ENCODE assay signal across 5 cellular contexts in genomic region chr16:57485091-57485915, GRCh38. TPM values are rescaled to one million over a fixed set of nuclear protein-coding genes. Genes with fewer than 3 reads are reported as not detected.
DNase-seq lines count a peak whose midpoint lies in the region; ATAC-seq and TF ChIP-seq lines count a peak whose summit lies in the region.

No MANE protein-coding gene starts in this region.

- TF ChIP-seq CTCF in RWPE2 (IDR thresholded peaks at IDR 0.05; ENCODE audit: poor library complexity, severe bottlenecking) = no peak
- no peak for TF ChIP-seq CTCF in fibroblast of the aortic adventitia (IDR thresholded peaks at IDR 0.05; ENCODE audit: insufficient read depth, low read length)

- H3K4me1 Mint-ChIP-seq in stimulated activated naive CD8-positive, alpha-beta T cell treated with anti-CD3 and anti-CD28 coated beads, Interleukin-15, amount 100 ng/mL, for 72 hours = peaks cover 30% of the 10 kb centered on the region

- H3K4me1 ChIP-seq in RWPE2 (ENCODE audit: insufficient read depth, poor library complexity, severe bottlenecking) = peaks cover 4% of the 10 kb centered on the region

- peak overlapping the region; percentile 90 to 92 for H3K4me3 Mint-ChIP-seq in stimulated activated naive CD8-positive, alpha-beta T cell treated with anti-CD3 and anti-CD28 coated beads, Interleukin-15, amount 100 ng/mL, for 72 hours

- H3K27ac ChIP-seq in RWPE2 (ENCODE audit: poor library complexity, severe bottlenecking) = no peak overlapping the region

- H3K36me3 ChIP-seq in RWPE2 (ENCODE audit: low read depth) = no peaks in the 10 kb centered on the region

- peak overlapping the region; percentile 4 to 92 for H3K27ac Mint-ChIP-seq in stimulated activated naive CD8-positive, alpha-beta T cell treated with anti-CD3 and anti-CD28 coated beads, Interleukin-15, amount 100 ng/mL, for 72 hours

- peak overlapping the region; percentile 69 for H3K4me3 ChIP-seq in RWPE2 (ENCODE audit: severe bottlenecking)
- peak overlapping the region; percentile 85 for H3K4me3 ChIP-seq in fibroblast of the aortic adventitia (ENCODE audit: low read depth, low read length)

- DNase-seq in RWPE2 (ENCODE audit: low spot score) (peak; percentile 58), fibroblast of the aortic adventitia (ENCODE audit: low read depth) (no peak), NCI-H510A treated with DMSO at 0.1 percent for 48 hours (lab: John Stamatoyannopoulos, UW) (no peak), NCI-H82 treated with DMSO at 0.1 percent for 48 hours (lab: John Stamatoyannopoulos, UW; ENCODE audit: unreplicated experiment) (no peak)
- no peak for DNase-seq in stimulated activated naive CD8-positive, alpha-beta T cell treated with anti-CD3 and anti-CD28 coated beads, Interleukin-15, amount 100 ng/mL, for 72 hours

- H3K27me3 ChIP-seq in RWPE2 (ENCODE audit: insufficient read depth, poor library complexity, severe bottlenecking) = no peaks in the 10 kb centered on the region

- no peaks in the 10 kb centered on the region for H3K9me3 Mint-ChIP-seq in stimulated activated naive CD8-positive, alpha-beta T cell treated with anti-CD3 and anti-CD28 coated beads, Interleukin-15, amount 100 ng/mL, for 72 hours

- peak; percentile 2; the same call in 1 of the 3 replicates for ATAC-seq in RWPE2 (ENCODE audit: low read depth)
- no peak for ATAC-seq in stimulated activated naive CD8-positive, alpha-beta T cell treated with anti-CD3 and anti-CD28 coated beads, Interleukin-15, amount 100 ng/mL, for 72 hours

- H3K9me3 ChIP-seq in RWPE2 (ENCODE audit: severe bottlenecking) = no peaks in the 10 kb centered on the region

- H3K27me3 Mint-ChIP-seq in stimulated activated naive CD8-positive, alpha-beta T cell treated with anti-CD3 and anti-CD28 coated beads, Interleukin-15, amount 100 ng/mL, for 72 hours = no peaks in the 10 kb centered on the region

RNA-seq across cellular contexts. Expression of gene DOK4, which starts 1.0 kb away (rescaled TPM):
- 19.5 and 29.6 TPM in 2 replicates for total RNA-seq in fibroblast of the aortic adventitia (ENCODE audit: low replicate concordance)

RNA-seq across cellular contexts. Expression of gene POLR2C, which starts 22.8 kb away (rescaled TPM):
- total RNA-seq in fibroblast of the aortic adventitia (ENCODE audit: low replicate concordance) = 26.1 and 76.6 TPM in 2 replicates

RNA-seq across cellular contexts. Expression of gene COQ9, which starts 38.0 kb away (rescaled TPM):
- total RNA-seq in fibroblast of the aortic adventitia (ENCODE audit: low replicate concordance) = 30.9 and 40.0 TPM in 2 replicates

RNA-seq across cellular contexts. Expression of gene CIAPIN1, which starts 38.1 kb away (rescaled TPM):
- 39.3 and 53.9 TPM in 2 replicates for total RNA-seq in fibroblast of the aortic adventitia (ENCODE audit: low replicate concordance)

RNA-seq across cellular contexts. Expression of gene CCDC102A, which starts 51.1 kb away (rescaled TPM):
- 9.9 and 30.7 TPM in 2 replicates for total RNA-seq in fibroblast of the aortic adventitia (ENCODE audit: low replicate concordance)
